34 cellular contexts compared by ENCODE assay signal in genomic region chr18:78889250-78889649, GRCh38.
"Had no signal": no experiment of that assay in that cellular context is flagged by ENCODE, and none has a peak within 500 bp of the region (broad histone marks: within the 10 kb centered on the region; RNA-seq: fewer than 3 reads in every experiment).

No MANE protein-coding gene starts in this region.

- H3K4me1 Mint-ChIP-seq: activated B cell treated with CpG ODN at 0.5 μM for 24 hours; activated CD4-positive, alpha-beta T cell treated with anti-CD3 and anti-CD28 coated beads, Interleukin-2, amount 10 ng/mL, durations not matched to agents 24 days and 14 days; activated naive CD4-positive, alpha-beta T cell treated with anti-CD3 and anti-CD28 coated beads, Interleukin-2, amount 50 U/mL, for 24 hours; activated naive CD8-positive, alpha-beta T cell treated with anti-CD3 and anti-CD28 coated beads, Interleukin-2, amount 10 ng/mL, durations not matched to agents 7 days and 5 days; activated naive CD8-positive, alpha-beta T cell treated with anti-CD3 and anti-CD28 coated beads, Interleukin-2, amount 50 U/mL, for 24 hours; activated T-helper 17 cell treated with anti-CD3 and anti-CD28 coated beads, Interleukin-2, amount 50 U/mL, for 72 hours; brain; central memory CD8-positive, alpha-beta T cell had no signal

- H3K36me3 Mint-ChIP-seq: activated CD4-positive, alpha-beta memory T cell treated with anti-CD3 and anti-CD28 coated beads for 36 hours; activated naive CD8-positive, alpha-beta T cell; activated naive CD8-positive, alpha-beta T cell treated with anti-CD3 and anti-CD28 coated beads, Interleukin-2, amount 10 ng/mL, durations not matched to agents 7 days and 5 days had no signal

- H3K27ac Mint-ChIP-seq: activated B cell treated with CpG ODN at 0.5 μM for 24 hours; activated CD4-positive, alpha-beta memory T cell treated with anti-CD3 and anti-CD28 coated beads for 36 hours; activated CD4-positive, alpha-beta T cell treated with anti-CD3 and anti-CD28 coated beads, Interleukin-2, amount 10 ng/mL, durations not matched to agents 24 days and 14 days; activated CD8-positive, alpha-beta T cell treated with anti-CD3 and anti-CD28 coated beads for 36 hours; activated naive CD4-positive, alpha-beta T cell treated with anti-CD3 and anti-CD28 coated beads for 36 hours; activated naive CD4-positive, alpha-beta T cell treated with anti-CD3 and anti-CD28 coated beads, Interleukin-2, amount 50 U/mL, for 24 hours; activated naive CD8-positive, alpha-beta T cell; activated naive CD8-positive, alpha-beta T cell treated with anti-CD3 and anti-CD28 coated beads, Interleukin-2, amount 10 ng/mL, durations not matched to agents 7 days and 5 days; activated naive CD8-positive, alpha-beta T cell treated with anti-CD3 and anti-CD28 coated beads, Interleukin-2, amount 50 U/mL, for 24 hours; activated T-cell treated with anti-CD3 and anti-CD28 coated beads, Interleukin-2, amount 50 U/mL, for 24 hours; activated T-helper 17 cell treated with anti-CD3 and anti-CD28 coated beads, Interleukin-2, amount 50 U/mL, for 72 hours; brain; T-helper 1 cell treated with Interleukin-12 subunit alpha and Interleukin-12 subunit beta and Interleukin-4 antibody, amounts not matched to agents 30 μg/mL and 1 μg/mL, for 36 hours; T-helper 2 cell treated with Interferon-gamma antibody and Interleukin-4, amounts not matched to agents 5 μg/mL and 100 μg/mL, for 36 hours had no signal

- H3K36me3 ChIP-seq: ascending aorta, cardiac muscle cell had no signal

- H3K4me1 ChIP-seq: ascending aorta had no signal

- DNase-seq: activated B cell treated with CpG ODN at 0.5 μM for 24 hours; activated CD4-positive, alpha-beta memory T cell treated with anti-CD3 and anti-CD28 coated beads for 36 hours; activated CD4-positive, alpha-beta T cell treated with anti-CD3 and anti-CD28 coated beads for 4 hours; activated CD4-positive, alpha-beta T cell treated with anti-CD3 and anti-CD28 coated beads, Interleukin-2, amount 10 ng/mL, durations not matched to agents 24 days and 14 days; activated CD4-positive, alpha-beta T cell treated with anti-CD3 and anti-CD28 coated beads, Interleukin-2, amount 50 U/mL, for 1 hour; activated CD4-positive, alpha-beta T cell treated with anti-CD3 and anti-CD28 coated beads, Interleukin-2, amount 50 U/mL, for 4 hours; activated CD4-positive, CD25-positive, alpha-beta regulatory T cell treated with anti-CD3 and anti-CD28 coated beads, Interleukin-2, amount 50 U/mL, for 72 hours; activated CD8-positive, alpha-beta memory T cell treated with anti-CD3 and anti-CD28 coated beads, Interleukin-2, amount 50 U/mL, for 4 hours; activated CD8-positive, alpha-beta T cell treated with anti-CD3 and anti-CD28 coated beads for 36 hours; activated effector memory CD4-positive, alpha-beta T cell treated with anti-CD3 and anti-CD28 coated beads, Interleukin-2, amount 50 U/mL, for 16 hours; activated gamma-delta T cell treated with Interleukin-2 at 50 U/mL for 16 hours; activated naive CD4-positive, alpha-beta T cell; activated naive CD4-positive, alpha-beta T cell treated with anti-CD3 and anti-CD28 coated beads for 36 hours; activated naive CD8-positive, alpha-beta T cell treated with anti-CD3 and anti-CD28 coated beads, Interleukin-2, amount 10 ng/mL, durations not matched to agents 7 days and 5 days; activated naive CD8-positive, alpha-beta T cell treated with anti-CD3 and anti-CD28 coated beads, Interleukin-2, amount 50 U/mL, for 24 hours; activated T-cell treated with anti-CD3 and anti-CD28 coated beads, Interleukin-2, amount 50 U/mL, for 24 hours; activated T-cell treated with anti-CD3 and anti-CD28 coated beads, Interleukin-2, amount 50 U/mL, for 48 hours; amygdala; anterior cingulate cortex; caudate nucleus; cerebellar nuclear complex; T-helper 1 cell; T-helper 2 cell; T-helper 9 cell had no signal

- ATAC-seq: activated CD8-positive, alpha-beta T cell treated with anti-CD3 and anti-CD28 coated beads for 36 hours; activated naive CD8-positive, alpha-beta T cell treated with anti-CD3 and anti-CD28 coated beads, Interleukin-2, amount 50 U/mL, for 24 hours; activated T-helper 17 cell treated with anti-CD3 and anti-CD28 coated beads, Interleukin-2, amount 50 U/mL, for 72 hours had no signal

- H3K4me3 ChIP-seq: ascending aorta, cardiac muscle cell had no signal

- H3K27me3 ChIP-seq: ascending aorta, cardiac muscle cell had no signal

- H3K4me3 Mint-ChIP-seq: activated B cell treated with CpG ODN at 0.5 μM for 24 hours; activated CD4-positive, alpha-beta memory T cell treated with anti-CD3 and anti-CD28 coated beads for 36 hours; activated CD4-positive, alpha-beta T cell treated with anti-CD3 and anti-CD28 coated beads, Interleukin-2, amount 10 ng/mL, durations not matched to agents 24 days and 14 days; activated CD8-positive, alpha-beta T cell treated with anti-CD3 and anti-CD28 coated beads for 36 hours; activated naive CD4-positive, alpha-beta T cell treated with anti-CD3 and anti-CD28 coated beads for 36 hours; activated naive CD4-positive, alpha-beta T cell treated with anti-CD3 and anti-CD28 coated beads, Interleukin-2, amount 50 U/mL, for 24 hours; activated naive CD8-positive, alpha-beta T cell; activated naive CD8-positive, alpha-beta T cell treated with anti-CD3 and anti-CD28 coated beads, Interleukin-2, amount 10 ng/mL, durations not matched to agents 7 days and 5 days; activated naive CD8-positive, alpha-beta T cell treated with anti-CD3 and anti-CD28 coated beads, Interleukin-2, amount 50 U/mL, for 24 hours; activated T-cell treated with anti-CD3 and anti-CD28 coated beads, Interleukin-2, amount 50 U/mL, for 24 hours; activated T-helper 17 cell treated with anti-CD3 and anti-CD28 coated beads, Interleukin-2, amount 50 U/mL, for 72 hours; brain; central memory CD8-positive, alpha-beta T cell; T-helper 1 cell treated with Interleukin-12 subunit alpha and Interleukin-12 subunit beta and Interleukin-4 antibody, amounts not matched to agents 30 μg/mL and 1 μg/mL, for 36 hours; T-helper 2 cell treated with Interferon-gamma antibody and Interleukin-4, amounts not matched to agents 5 μg/mL and 100 μg/mL, for 36 hours had no signal

- H3K27me3 Mint-ChIP-seq: activated B cell treated with CpG ODN at 0.5 μM for 24 hours; activated CD4-positive, alpha-beta memory T cell treated with anti-CD3 and anti-CD28 coated beads for 36 hours; activated CD4-positive, alpha-beta T cell treated with anti-CD3 and anti-CD28 coated beads, Interleukin-2, amount 10 ng/mL, durations not matched to agents 24 days and 14 days; activated CD8-positive, alpha-beta T cell treated with anti-CD3 and anti-CD28 coated beads for 36 hours; activated naive CD8-positive, alpha-beta T cell treated with anti-CD3 and anti-CD28 coated beads, Interleukin-2, amount 50 U/mL, for 24 hours; activated T-cell treated with anti-CD3 and anti-CD28 coated beads, Interleukin-2, amount 50 U/mL, for 24 hours had no signal

- H3K27ac ChIP-seq: ascending aorta, cardiac muscle cell, VCaP had no signal
